1 cellular context compared by ENCODE assay signal in genomic region chr9:136007906-136008692, GRCh38.
TF ChIP-seq lines count a peak whose summit lies in the region.

No MANE protein-coding gene starts in this region.

TF ChIP-seq in HepG2, 621 proteins besides CTCF, POLR2A, EP300 and RAD21 (continued from another document):
- TF ChIP-seq, protein P1, sequence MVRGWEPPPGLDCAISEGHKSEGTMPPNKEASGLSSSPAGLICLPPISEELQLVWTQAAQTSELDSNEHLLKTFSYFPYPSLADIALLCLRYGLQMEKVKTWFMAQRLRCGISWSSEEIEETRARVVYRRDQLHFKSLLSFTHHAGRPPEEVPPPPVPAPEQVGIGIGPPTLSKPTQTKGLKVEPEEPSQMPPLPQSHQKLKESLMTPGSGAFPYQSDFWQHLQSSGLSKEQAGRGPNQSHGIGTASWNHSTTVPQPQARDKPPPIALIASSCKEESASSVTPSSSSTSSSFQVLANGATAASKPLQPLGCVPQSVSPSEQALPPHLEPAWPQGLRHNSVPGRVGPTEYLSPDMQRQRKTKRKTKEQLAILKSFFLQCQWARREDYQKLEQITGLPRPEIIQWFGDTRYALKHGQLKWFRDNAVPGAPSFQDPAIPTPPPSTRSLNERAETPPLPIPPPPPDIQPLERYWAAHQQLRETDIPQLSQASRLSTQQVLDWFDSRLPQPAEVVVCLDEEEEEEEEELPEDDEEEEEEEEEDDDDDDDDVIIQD (CRISPR knock-in tag; IDR thresholded peaks at IDR 0.05; ENCODE audit: low read depth): 0 out of 2 replicates have a peak, but pooled peaks have one; percentile 12
- TF ChIP-seq ETV5 (CRISPR knock-in tag; IDR thresholded peaks at IDR 0.05; ENCODE audit: borderline replicate concordance) (peak; percentile 43; the same call in 1 of the 2 replicates), SP5 (CRISPR knock-in tag; IDR thresholded peaks at IDR 0.05; ENCODE audit: borderline replicate concordance, low read depth) (0 out of 2 replicates have a peak, but pooled peaks have one; percentile 4), REXO4 (CRISPR knock-in tag; IDR thresholded peaks at IDR 0.05; ENCODE audit: borderline replicate concordance) (no peak), ZNF891 (CRISPR knock-in tag; IDR thresholded peaks at IDR 0.05) (no peak), ZNF614 (CRISPR knock-in tag; IDR thresholded peaks at IDR 0.05; ENCODE audit: borderline replicate concordance) (no peak), KDM3A (CRISPR knock-in tag; IDR thresholded peaks at IDR 0.05; ENCODE audit: low read depth) (no peak), LCORL (IDR thresholded peaks at IDR 0.05) (no peak), LCORL (CRISPR knock-in tag; IDR thresholded peaks at IDR 0.05) (peak; percentile 55), ZNF569 (CRISPR knock-in tag; IDR thresholded peaks at IDR 0.05; ENCODE audit: borderline replicate concordance) (no peak), U2AF1 (optimal IDR thresholded peaks at IDR 0.05; ENCODE audit: low read depth, low read length) (no peak), ZNF543 (CRISPR knock-in tag; IDR thresholded peaks at IDR 0.05) (0 out of 2 replicates have a peak, but pooled peaks have one; percentile 33), ZMYM2 (CRISPR knock-in tag; IDR thresholded peaks at IDR 0.05) (no peak), ZNF275 (CRISPR knock-in tag; IDR thresholded peaks at IDR 0.05; ENCODE audit: borderline replicate concordance) (no peak), ZNF430 (CRISPR knock-in tag; IDR thresholded peaks at IDR 0.05) (no peak), ZNF709 (CRISPR knock-in tag; IDR thresholded peaks at IDR 0.05) (no peak), STAT5B (CRISPR knock-in tag; IDR thresholded peaks at IDR 0.05) (no peak), PHF21A (CRISPR knock-in tag; IDR thresholded peaks at IDR 0.05) (peak; percentile 38), FOXJ3 (CRISPR knock-in tag; IDR thresholded peaks at IDR 0.05; ENCODE audit: borderline replicate concordance) (peak; percentile 28; the same call in 1 of the 2 replicates), TRAFD1 (CRISPR knock-in tag; IDR thresholded peaks at IDR 0.05; ENCODE audit: borderline replicate concordance) (no peak), ZZZ3 (CRISPR knock-in tag; IDR thresholded peaks at IDR 0.05; ENCODE audit: borderline replicate concordance) (no peak), NR1H2 (CRISPR knock-in tag; IDR thresholded peaks at IDR 0.05; ENCODE audit: borderline replicate concordance, low read depth) (no peak), THAP11 (CRISPR knock-in tag; IDR thresholded peaks at IDR 0.05) (peak; percentile 56; the same call in 1 of the 2 replicates), TOE1 (CRISPR knock-in tag; IDR thresholded peaks at IDR 0.05) (no peak), ZNF607 (CRISPR knock-in tag; IDR thresholded peaks at IDR 0.05; ENCODE audit: borderline replicate concordance) (peak; percentile 55; the same call in 1 of the 2 replicates), ZBTB7B (CRISPR knock-in tag; IDR thresholded peaks at IDR 0.05) (0 out of 2 replicates have a peak, but pooled peaks have one; percentile 31), ZNF567 (CRISPR knock-in tag; IDR thresholded peaks at IDR 0.05; ENCODE audit: borderline replicate concordance) (no peak), MED13 (CRISPR knock-in tag; IDR thresholded peaks at IDR 0.05) (no peak), THRA (CRISPR knock-in tag; IDR thresholded peaks at IDR 0.05; ENCODE audit: borderline replicate concordance) (peak; percentile 55; the same call in 1 of the 2 replicates), DPF2 (CRISPR knock-in tag; IDR thresholded peaks at IDR 0.05; ENCODE audit: borderline replicate concordance, low read depth) (peak; percentile 9; the same call in 1 of the 2 replicates), ZNF746 (CRISPR knock-in tag; IDR thresholded peaks at IDR 0.05) (no peak)
- TF ChIP-seq, protein P2, sequence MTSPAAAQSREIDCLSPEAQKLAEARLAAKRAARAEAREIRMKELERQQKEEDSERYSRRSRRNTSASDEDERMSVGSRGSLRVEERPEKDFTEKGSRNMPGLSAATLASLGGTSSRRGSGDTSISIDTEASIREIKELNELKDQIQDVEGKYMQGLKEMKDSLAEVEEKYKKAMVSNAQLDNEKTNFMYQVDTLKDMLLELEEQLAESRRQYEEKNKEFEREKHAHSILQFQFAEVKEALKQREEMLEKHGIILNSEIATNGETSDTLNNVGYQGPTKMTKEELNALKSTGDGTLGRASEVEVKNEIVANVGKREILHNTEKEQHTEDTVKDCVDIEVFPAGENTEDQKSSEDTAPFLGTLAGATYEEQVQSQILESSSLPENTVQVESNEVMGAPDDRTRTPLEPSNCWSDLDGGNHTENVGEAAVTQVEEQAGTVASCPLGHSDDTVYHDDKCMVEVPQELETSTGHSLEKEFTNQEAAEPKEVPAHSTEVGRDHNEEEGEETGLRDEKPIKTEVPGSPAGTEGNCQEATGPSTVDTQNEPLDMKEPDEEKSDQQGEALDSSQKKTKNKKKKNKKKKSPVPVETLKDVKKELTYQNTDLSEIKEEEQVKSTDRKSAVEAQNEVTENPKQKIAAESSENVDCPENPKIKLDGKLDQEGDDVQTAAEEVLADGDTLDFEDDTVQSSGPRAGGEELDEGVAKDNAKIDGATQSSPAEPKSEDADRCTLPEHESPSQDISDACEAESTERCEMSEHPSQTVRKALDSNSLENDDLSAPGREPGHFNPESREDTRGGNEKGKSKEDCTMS (CRISPR knock-in tag; conservative IDR thresholded peaks at IDR 0.05): no peak
